ENCODE assay signal across 8 cellular contexts in the genomic region with DNA sequence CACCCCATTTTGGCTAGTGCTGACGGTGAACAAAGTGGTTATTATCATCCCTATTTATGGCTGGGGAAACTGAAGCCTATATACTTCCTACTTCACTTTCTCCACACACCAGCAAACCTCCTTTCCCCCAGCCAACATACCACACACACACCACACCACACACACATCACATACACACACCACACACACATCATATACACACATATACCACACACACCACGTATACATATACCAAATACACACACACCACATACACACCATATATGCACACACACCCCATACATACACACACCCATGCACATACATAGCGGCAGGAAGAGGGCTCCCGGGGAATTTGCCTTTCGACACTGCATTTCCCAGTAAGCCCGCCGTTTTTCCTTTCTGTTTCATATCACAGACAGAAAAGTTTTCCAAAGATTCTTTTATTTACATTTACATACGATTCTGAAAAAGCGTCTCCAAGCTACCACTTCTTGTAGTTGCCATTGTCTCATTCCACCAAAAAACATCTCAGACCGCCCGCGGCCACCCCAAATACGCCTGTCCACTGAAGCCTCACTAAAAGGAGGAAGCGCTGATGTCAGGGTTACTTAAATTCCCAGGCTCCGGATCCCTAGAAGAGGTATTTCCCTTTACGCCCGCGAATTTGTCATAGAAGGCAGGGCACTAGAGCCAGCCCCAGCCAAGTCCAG. TPM values are rescaled to one million over a fixed set of nuclear protein-coding genes. Genes with fewer than 3 reads are reported as not detected.
DNase-seq lines count a peak whose midpoint lies in the region; ATAC-seq and TF ChIP-seq lines count a peak whose summit lies in the region.

No MANE protein-coding gene starts in this region.

- ATAC-seq in activated CD4-positive, alpha-beta T cell treated with anti-CD3 and anti-CD28 coated beads for 36 hours = no peak
- ATAC-seq in upper lobe of right lung (no peak), HG03354 (IDR thresholded peaks at IDR 0.05; ENCODE audit: poor library complexity, severe bottlenecking, unreplicated experiment) (no peak)

- peaks cover 6% of the 10 kb centered on the region for H3K36me3 ChIP-seq in upper lobe of right lung

- POLR2A ChIA-PET in activated CD4-positive, alpha-beta T cell treated with anti-CD3 and anti-CD28 coated beads for 36 hours (lab: Charles Lee) = interaction anchor here (0.6 to 2.1 kb wide), 20 partner anchors 9 to 738 kb away, joined by 3 to 15 read pairs (median 6); partner anchors contain the start of genes DNAJC14, ESYT1, ORMDL2 and PA2G4

- H3K4me3 Mint-ChIP-seq in activated CD4-positive, alpha-beta T cell treated with anti-CD3 and anti-CD28 coated beads for 36 hours = no peak overlapping the region

- CTCF ChIA-PET in activated CD4-positive, alpha-beta T cell treated with anti-CD3 and anti-CD28 coated beads for 36 hours (lab: Charles Lee) = interaction anchor here (0.6 to 2.9 kb wide), 18 partner anchors 10 to 250 kb away, joined by 3 to 22 read pairs (median 4); partner anchors contain the start of genes IKZF4, ORMDL2 and SARNP

- H3K4me1 ChIP-seq in upper lobe of right lung = peaks cover 33% of the 10 kb centered on the region

- no peaks in the 10 kb centered on the region for H3K27me3 ChIP-seq in upper lobe of right lung

- DNase-seq in activated CD4-positive, alpha-beta T cell treated with anti-CD3 and anti-CD28 coated beads for 36 hours = peak; percentile 10
- DNase-seq in activated CD4-positive, alpha-beta T cell treated with anti-CD3 and anti-CD28 coated beads, Interleukin-2, amount 50 U/mL, for 48 hours = no peak
- peak; percentile 53 for DNase-seq in iris pigment epithelial cell (ENCODE audit: low read depth)
- no peak for DNase-seq in upper lobe of right lung
- DNase-seq in posterior vena cava (ENCODE audit: low spot score) = no peak
- no peak for DNase-seq in GM19238 (ENCODE audit: insufficient read length, low spot score)

- H3K4me1 Mint-ChIP-seq in activated CD4-positive, alpha-beta T cell treated with anti-CD3 and anti-CD28 coated beads for 36 hours = peaks cover 32% of the 10 kb centered on the region

- no peaks in the 10 kb centered on the region for H3K9me3 Mint-ChIP-seq in activated CD4-positive, alpha-beta T cell treated with anti-CD3 and anti-CD28 coated beads for 36 hours (ENCODE audit: low read depth)

- intact Hi-C loops in activated CD4-positive, alpha-beta T cell treated with anti-CD3 and anti-CD28 coated beads for 36 hours (cut with DNase I, micrococcal nuclease) = loop anchor here (1.0 to 5.0 kb wide), 12 partner anchors 34 to 1549 kb away; partner anchors contain the start of genes PA2G4 (in 2 of the 2), RPS26 (in 2 of the 2), DDIT3 (in 1 of the 2) and DNAJC14 (in 1 of the 2)
- intact Hi-C loops in upper lobe of right lung (cut with DNase I) = no loop called here
- intact Hi-C loops in posterior vena cava (cut with DNase I) = no loop called here

- peak overlapping the region; percentile 91 for H3K27ac ChIP-seq in upper lobe of right lung

- H3K9me3 ChIP-seq in upper lobe of right lung = no peaks in the 10 kb centered on the region

- H3K27ac Mint-ChIP-seq in activated CD4-positive, alpha-beta T cell treated with anti-CD3 and anti-CD28 coated beads for 36 hours = no peak overlapping the region

- peaks cover 24% of the 10 kb centered on the region for H3K36me3 Mint-ChIP-seq in activated CD4-positive, alpha-beta T cell treated with anti-CD3 and anti-CD28 coated beads for 36 hours (ENCODE audit: low read depth)

- no peaks in the 10 kb centered on the region for H3K27me3 Mint-ChIP-seq in activated CD4-positive, alpha-beta T cell treated with anti-CD3 and anti-CD28 coated beads for 36 hours

- H3K4me3 ChIP-seq in WI38 (ENCODE audit: low read depth, low read length) = peak overlapping the region; percentile 67
- H3K4me3 ChIP-seq in upper lobe of right lung = peak overlapping the region; percentile 67

- TF ChIP-seq CTCF in WI38 (IDR thresholded peaks at IDR 0.05; ENCODE audit: low read depth, low read length) (no peak), upper lobe of right lung (IDR thresholded peaks at IDR 0.05) (no peak)

RNA-seq across cellular contexts. Expression of gene RAB5B, which starts 0.8 kb away (rescaled TPM):
- 10 to 100 TPM; 33.2 to 35.1 TPM for total RNA-seq in activated CD4-positive, alpha-beta T cell treated with anti-CD3 and anti-CD28 coated beads for 36 hours
- total RNA-seq in upper lobe of right lung (150 TPM), posterior vena cava (100 to 1,000 TPM; 108 to 109 TPM)

RNA-seq across cellular contexts. Expression of gene CDK2, which starts 6.4 kb away (rescaled TPM):
- total RNA-seq in activated CD4-positive, alpha-beta T cell treated with anti-CD3 and anti-CD28 coated beads for 36 hours = 100 to 1,000 TPM; 104 to 149 TPM
- total RNA-seq in upper lobe of right lung (28.0 TPM), posterior vena cava (10 to 100 TPM; 17.7 to 22.8 TPM)

RNA-seq across cellular contexts. Expression of gene PMEL, which starts 7.2 kb away (rescaled TPM):
- total RNA-seq in activated CD4-positive, alpha-beta T cell treated with anti-CD3 and anti-CD28 coated beads for 36 hours = 1 to 10 TPM in 1 of 2 experiments, under 1 TPM in 1; 0.86 to 1.2 TPM
- total RNA-seq in upper lobe of right lung = 4.9 TPM
- total RNA-seq in posterior vena cava = 10 to 100 TPM in 1 of 2 donors, 1 to 10 TPM in 1; 5.0 to 26.1 TPM

RNA-seq across cellular contexts. Expression of gene SUOX, which starts 24.0 kb away (rescaled TPM):
- 1 to 10 TPM; 2.9 to 3.4 TPM for total RNA-seq in activated CD4-positive, alpha-beta T cell treated with anti-CD3 and anti-CD28 coated beads for 36 hours
- total RNA-seq in upper lobe of right lung = 20.3 TPM
- total RNA-seq in posterior vena cava = 10 to 100 TPM; 15.0 to 15.9 TPM

RNA-seq across cellular contexts. Expression of gene DGKA, which starts 42.1 kb away (rescaled TPM):
- total RNA-seq in activated CD4-positive, alpha-beta T cell treated with anti-CD3 and anti-CD28 coated beads for 36 hours = 100 to 1,000 TPM; 341 to 385 TPM
- total RNA-seq in upper lobe of right lung (29.0 TPM), posterior vena cava (10 to 100 TPM; 35.4 to 38.0 TPM)

Comparison
In these comparisons a context has a peak if more than half of its experiments do, and no peak if none do; other contexts are left out.
1. DNase-seq: peak in activated CD4-positive, alpha-beta T cell treated with anti-CD3 and anti-CD28 coated beads for 36 hours (single experiment) and iris pigment epithelial cell (single experiment); none in activated CD4-positive, alpha-beta T cell treated with anti-CD3 and anti-CD28 coated beads, Interleukin-2, amount 50 U/mL, for 48 hours (0 of 2), upper lobe of right lung (single experiment), posterior vena cava (single experiment) and GM19238 (single experiment).
2. intact Hi-C loops: an anchor here in activated CD4-positive, alpha-beta T cell treated with anti-CD3 and anti-CD28 coated beads for 36 hours (1.0 to 5.0 kb wide); none called in upper lobe of right lung and posterior vena cava.